In genomic region chr21:46326110-46326703, GRCh38 we compare ENCODE assay signal across 7 cellular contexts. TPM values are rescaled to one million over a fixed set of nuclear protein-coding genes. Genes with fewer than 3 reads are reported as not detected.
DNase-seq lines count a peak whose midpoint lies in the region; ATAC-seq, FAIRE-seq and TF ChIP-seq lines count a peak whose summit lies in the region.

No MANE protein-coding gene starts in this region.

- no peaks in the 10 kb centered on the region for H3K27me3 ChIP-seq in Karpas-422 (ENCODE audit: low read length)

- H3K9me3 Mint-ChIP-seq in activated T-helper 2 cell treated with anti-CD3 and anti-CD28 coated beads, Interferon-gamma antibody, Interleukin-2, Interleukin-4, amounts not matched to agents 10 μg/mL and 5 μg/mL and 100 μg/mL, durations not matched to agents 14 hours and 24 hours and 36 hours: no peaks in the 10 kb centered on the region
- H3K9me3 Mint-ChIP-seq in nephron: no peaks in the 10 kb centered on the region

- H3K36me3 Mint-ChIP-seq in activated T-helper 2 cell treated with anti-CD3 and anti-CD28 coated beads, Interferon-gamma antibody, Interleukin-2, Interleukin-4, amounts not matched to agents 10 μg/mL and 5 μg/mL and 100 μg/mL, durations not matched to agents 14 hours and 24 hours and 36 hours (ENCODE audit: low read depth): peaks cover 54% of the 10 kb centered on the region
- H3K36me3 Mint-ChIP-seq in nephron (ENCODE audit: low read depth): peaks cover 32% of the 10 kb centered on the region

- H3K27me3 Mint-ChIP-seq in activated T-helper 2 cell treated with anti-CD3 and anti-CD28 coated beads, Interferon-gamma antibody, Interleukin-2, Interleukin-4, amounts not matched to agents 10 μg/mL and 5 μg/mL and 100 μg/mL, durations not matched to agents 14 hours and 24 hours and 36 hours (ENCODE audit: low read depth): no peaks in the 10 kb centered on the region
- H3K27me3 Mint-ChIP-seq in nephron (ENCODE audit: low read depth): no peaks in the 10 kb centered on the region

- H3K27ac ChIP-seq in Karpas-422 (ENCODE audit: low read length): peak overlapping the region; percentile 72

- H3K4me1 ChIP-seq in Karpas-422 (ENCODE audit: low read length): peaks cover 30% of the 10 kb centered on the region

- H3K9ac ChIP-seq in Karpas-422 (ENCODE audit: low read length): peak overlapping the region; percentile 94

- peak overlapping the region; percentile 76 for H3K4me2 ChIP-seq in Karpas-422 (ENCODE audit: low read depth, low read length, poor library complexity, severe bottlenecking)

- H4K20me1 ChIP-seq in Karpas-422 (ENCODE audit: insufficient read depth, low read depth, low read length): peaks cover 1% of the 10 kb centered on the region; the same call in 1 of the 2 replicates

- DNase-seq in G401 (ENCODE audit: low spot score) (peak; percentile 3), Karpas-422 (no peak), HTR-8/SVneo (ENCODE audit: insufficient read length, low spot score) (no peak)
- no peak for DNase-seq in activated T-helper 2 cell treated with anti-CD3 and anti-CD28 coated beads, Interferon-gamma antibody, Interleukin-2, Interleukin-4, amounts not matched to agents 10 μg/mL and 5 μg/mL and 100 μg/mL, durations not matched to agents 14 hours and 24 hours and 36 hours (ENCODE audit: low spot score)
- no peak for DNase-seq in effector CD4-positive, alpha-beta T cell

- H3K79me2 ChIP-seq in Karpas-422 (ENCODE audit: low read length): peaks cover 89% of the 10 kb centered on the region

- no peaks in the 10 kb centered on the region for H3K9me2 ChIP-seq in Karpas-422 (replicated peaks; ENCODE audit: insufficient read depth, low read length)

- no peak for FAIRE-seq in HTR-8/SVneo (lab: Jason Lieb, UNC)

- H2AFZ ChIP-seq in Karpas-422 (ENCODE audit: low read length): no peak overlapping the region

- peak overlapping the region; percentile 98 for H3K4me3 ChIP-seq in Karpas-422 (ENCODE audit: low read length)

- intact Hi-C loops in activated T-helper 2 cell treated with anti-CD3 and anti-CD28 coated beads, Interferon-gamma antibody, Interleukin-2, Interleukin-4, amounts not matched to agents 10 μg/mL and 5 μg/mL and 100 μg/mL, durations not matched to agents 14 hours and 24 hours and 36 hours (cut with micrococcal nuclease): loop anchor here (10.0 kb wide), 1 partner anchor 351 kb away; no protein-coding TSS in a partner anchor

- peak overlapping the region; percentile 36 for H3K27ac Mint-ChIP-seq in activated T-helper 2 cell treated with anti-CD3 and anti-CD28 coated beads, Interferon-gamma antibody, Interleukin-2, Interleukin-4, amounts not matched to agents 10 μg/mL and 5 μg/mL and 100 μg/mL, durations not matched to agents 14 hours and 24 hours and 36 hours
- peak overlapping the region in 1 of 3 experiments; percentile 86 for H3K27ac Mint-ChIP-seq in nephron

- TF ChIP-seq CTCF in nephron (IDR thresholded peaks at IDR 0.05; ENCODE audit: unreplicated experiment in 3 of 3): no peak

- H3K4me1 Mint-ChIP-seq in activated T-helper 2 cell treated with anti-CD3 and anti-CD28 coated beads, Interferon-gamma antibody, Interleukin-2, Interleukin-4, amounts not matched to agents 10 μg/mL and 5 μg/mL and 100 μg/mL, durations not matched to agents 14 hours and 24 hours and 36 hours (ENCODE audit: low read depth): peaks cover 21% of the 10 kb centered on the region
- peaks cover 26% of the 10 kb centered on the region for H3K4me1 Mint-ChIP-seq in nephron

- peaks cover 32% of the 10 kb centered on the region; the same call in 1 of the 2 replicates for H3K36me3 ChIP-seq in Karpas-422 (ENCODE audit: insufficient read depth, low read length)

- no peak for ATAC-seq in HG03354 (IDR thresholded peaks at IDR 0.05; ENCODE audit: poor library complexity, severe bottlenecking, unreplicated experiment)

- no peaks in the 10 kb centered on the region for H3K9me3 ChIP-seq in Karpas-422 (ENCODE audit: low read length)

- in situ Hi-C loops in G401 (cut with HindIII; ENCODE audit: low sequenced_read_pairs): no loop called here

- peak overlapping the region; percentile 26 for H3K4me3 Mint-ChIP-seq in activated T-helper 2 cell treated with anti-CD3 and anti-CD28 coated beads, Interferon-gamma antibody, Interleukin-2, Interleukin-4, amounts not matched to agents 10 μg/mL and 5 μg/mL and 100 μg/mL, durations not matched to agents 14 hours and 24 hours and 36 hours (ENCODE audit: low read depth)
- H3K4me3 Mint-ChIP-seq in nephron: peak overlapping the region; percentile 57 to 97 (median 87)

RNA-seq across cellular contexts. Expression of gene PCNT, which starts 2.3 kb away (rescaled TPM):
- total RNA-seq in G401 (2014; rRNA removed; shearing (Covaris generic)): 14.3 and 33.5 TPM in 2 replicates
- 31.5 and 31.7 TPM in 2 replicates for total RNA-seq in Karpas-422 (2014; rRNA removed; shearing (Covaris generic); ENCODE audit: low replicate concordance)
- total RNA-seq in activated T-helper 2 cell treated with anti-CD3 and anti-CD28 coated beads, Interferon-gamma antibody, Interleukin-2, Interleukin-4, amounts not matched to agents 10 μg/mL and 5 μg/mL and 100 μg/mL, durations not matched to agents 14 hours and 24 hours and 36 hours: 55.8 and 58.8 TPM in 2 replicates

RNA-seq across cellular contexts. Expression of gene C21orf58, which starts 2.5 kb away (rescaled TPM):
- 7.9 and 8.2 TPM in 2 replicates for total RNA-seq in G401 (2014; rRNA removed; shearing (Covaris generic))
- total RNA-seq in Karpas-422 (2014; rRNA removed; shearing (Covaris generic); ENCODE audit: low replicate concordance): 13.9 and 31.5 TPM in 2 replicates
- 32.2 and 32.8 TPM in 2 replicates for total RNA-seq in activated T-helper 2 cell treated with anti-CD3 and anti-CD28 coated beads, Interferon-gamma antibody, Interleukin-2, Interleukin-4, amounts not matched to agents 10 μg/mL and 5 μg/mL and 100 μg/mL, durations not matched to agents 14 hours and 24 hours and 36 hours

RNA-seq across cellular contexts. Expression of gene YBEY, which starts 40.1 kb away (rescaled TPM):
- total RNA-seq in G401 (2014; rRNA removed; shearing (Covaris generic)): 29.0 and 52.6 TPM in 2 replicates
- total RNA-seq in Karpas-422 (2014; rRNA removed; shearing (Covaris generic); ENCODE audit: low replicate concordance): 38.5 and 88.4 TPM in 2 replicates
- total RNA-seq in activated T-helper 2 cell treated with anti-CD3 and anti-CD28 coated beads, Interferon-gamma antibody, Interleukin-2, Interleukin-4, amounts not matched to agents 10 μg/mL and 5 μg/mL and 100 μg/mL, durations not matched to agents 14 hours and 24 hours and 36 hours: 14.4 and 15.3 TPM in 2 replicates

RNA-seq across cellular contexts. Expression of gene MCM3AP, which starts 40.8 kb away (rescaled TPM):
- 102 and 127 TPM in 2 replicates for total RNA-seq in G401 (2014; rRNA removed; shearing (Covaris generic))
- 60.5 and 139 TPM in 2 replicates for total RNA-seq in Karpas-422 (2014; rRNA removed; shearing (Covaris generic); ENCODE audit: low replicate concordance)
- 123 and 138 TPM in 2 replicates for total RNA-seq in activated T-helper 2 cell treated with anti-CD3 and anti-CD28 coated beads, Interferon-gamma antibody, Interleukin-2, Interleukin-4, amounts not matched to agents 10 μg/mL and 5 μg/mL and 100 μg/mL, durations not matched to agents 14 hours and 24 hours and 36 hours
